1 cellular context compared by ENCODE assay signal in genomic region chr22:27298387-27299141, GRCh38.
TF ChIP-seq lines count a peak whose summit lies in the region.

No MANE protein-coding gene starts in this region.

TF ChIP-seq in neural cell, 6 proteins besides CTCF, POLR2A, EP300 and RAD21:
- peak; percentile 29 for TF ChIP-seq POLR2AphosphoS5 (IDR thresholded peaks at IDR 0.05)
- no peak for TF ChIP-seq MXI1 (conservative IDR thresholded peaks at IDR 0.05; ENCODE audit: poor library complexity, severe bottlenecking)
- no peak for TF ChIP-seq TAF1 (IDR thresholded peaks at IDR 0.05; ENCODE audit: low read depth)
